1 cellular context compared by ENCODE assay signal in genomic region chr3:72102057-72102711, GRCh38.
A peak's percentile ranks its signal among the peaks of the same experiment; 100 is the strongest.
TF ChIP-seq lines count a peak whose summit lies in the region.

No MANE protein-coding gene starts in this region.

TF ChIP-seq in K562, 482 proteins besides CTCF, POLR2A, EP300 and RAD21 (continued from another document):
- TF ChIP-seq CLOCK (CRISPR knock-in tag; IDR thresholded peaks at IDR 0.05; ENCODE audit: borderline replicate concordance) (no peak), KDM1A (IDR thresholded peaks at IDR 0.05) (no peak), JUND (IDR thresholded peaks at IDR 0.05; ENCODE audit: borderline replicate concordance, low read depth, low read length) (no peak), JUND (tag; IDR thresholded peaks at IDR 0.05; ENCODE audit: borderline replicate concordance, low read depth, low read length) (no peak), RFX1 (IDR thresholded peaks at IDR 0.05) (peak; percentile 11; the same call in 1 of the 2 replicates), SPI1 (IDR thresholded peaks at IDR 0.05; ENCODE audit: borderline replicate concordance, low read depth, low read length) (peak; percentile 89; the same call in 1 of the 2 replicates), GTF2B (IDR thresholded peaks at IDR 0.05; ENCODE audit: extremely low read depth, insufficient read length) (no peak)
